25 cellular contexts compared by ENCODE assay signal in genomic region chr17:17999364-18000007, GRCh38. TPM values are rescaled to one million over a fixed set of nuclear protein-coding genes. Genes with fewer than 3 reads are reported as not detected.
DNase-seq lines count a peak whose midpoint lies in the region; ATAC-seq, FAIRE-seq and TF ChIP-seq lines count a peak whose summit lies in the region.
"Had no signal": no experiment of that assay in that cellular context is flagged by ENCODE, and none has a peak within 500 bp of the region (broad histone marks: within the 10 kb centered on the region; RNA-seq: fewer than 3 reads in every experiment).

No MANE protein-coding gene starts in this region.

- POLR2A ChIA-PET in K562 (lab: Yijun Ruan, JAX): no interaction called here

- no peaks in the 10 kb centered on the region for H3K36me3 ChIP-seq in K562 (ENCODE audit: control insufficient read depth, insufficient read depth, low read length)
- no peaks in the 10 kb centered on the region for H3K36me3 ChIP-seq in mucosa of descending colon (ENCODE audit: low read depth)
- H3K36me3 ChIP-seq: neutrophil had no signal

- no peak overlapping the region for H3K27ac Mint-ChIP-seq in stimulated activated naive B cell treated with anti-CD40 and anti-IgM and Interleukin-4, amounts not matched to agents 10 μg/mL and 1 μg/mL and 100 μg/mL, for 72 hours
- H3K27ac Mint-ChIP-seq: activated B cell treated with CpG ODN at 0.5 μM for 24 hours; activated naive CD8-positive, alpha-beta T cell; activated T-cell treated with anti-CD3 and anti-CD28 coated beads, Interleukin-2, amount 50 U/mL, for 72 hours; CD14-positive monocyte; HFFc6; mesothelial cell of epicardium; type B pancreatic cell had no signal

- no peak for TF ChIP-seq RAD21 in K562 (CRISPR knock-in tag; conservative IDR thresholded peaks at IDR 0.05 in 1 of 2, IDR thresholded peaks at IDR 0.05 in 1 of 2)

- TF ChIP-seq CTCF in K562 (IDR thresholded peaks at IDR 0.05 in 2 of 3, conservative IDR thresholded peaks at IDR 0.05 in 1 of 3; ENCODE audit: insufficient read depth in 2 of 3, low read depth in 1 of 3, low read length in 3 of 3) (no peak), mucosa of descending colon (IDR thresholded peaks at IDR 0.05) (no peak)

- H3K27me3 Mint-ChIP-seq in stimulated activated naive B cell treated with anti-CD40 and anti-IgM and Interleukin-4, amounts not matched to agents 10 μg/mL and 1 μg/mL and 100 μg/mL, for 72 hours: no peaks in the 10 kb centered on the region
- H3K27me3 Mint-ChIP-seq: activated B cell treated with CpG ODN at 0.5 μM for 24 hours; activated naive CD8-positive, alpha-beta T cell; type B pancreatic cell had no signal

- no peak overlapping the region for H3K4me3 Mint-ChIP-seq in stimulated activated naive B cell treated with anti-CD40 and anti-IgM and Interleukin-4, amounts not matched to agents 10 μg/mL and 1 μg/mL and 100 μg/mL, for 72 hours
- H3K4me3 Mint-ChIP-seq: activated B cell treated with CpG ODN at 0.5 μM for 24 hours; activated naive CD8-positive, alpha-beta T cell; activated T-cell treated with anti-CD3 and anti-CD28 coated beads, Interleukin-2, amount 50 U/mL, for 72 hours; brain; CD14-positive monocyte; HFFc6; mesothelial cell of epicardium; type B pancreatic cell had no signal

- H3K27me3 ChIP-seq in K562 (ENCODE audit: control insufficient read depth in 2 of 2, insufficient read depth in 2 of 2, low read length in 2 of 2): no peaks in the 10 kb centered on the region
- H3K27me3 ChIP-seq: hepatocyte, neutrophil had no signal

- H3K9me3 ChIP-seq in K562 (replicated peaks; ENCODE audit: control insufficient read depth, insufficient read depth, low read depth, low read length) (no peaks in the 10 kb centered on the region), mucosa of descending colon (no peaks in the 10 kb centered on the region)
- H3K9me3 ChIP-seq: neutrophil had no signal

- FAIRE-seq in K562 (lab: Jason Lieb, UNC): no peak
- FAIRE-seq: A204.1, kidney had no signal

- no peaks in the 10 kb centered on the region for H3K79me2 ChIP-seq in K562 (ENCODE audit: control insufficient read depth, insufficient read depth, low read length)
- H3K79me2 ChIP-seq: hepatocyte had no signal

- peaks cover 0 to 11% of the 10 kb centered on the region in 2 experiments; a peak in 3 of 5 replicates for H3K4me1 ChIP-seq in K562 (replicated peaks in 1 of 2; ENCODE audit: control insufficient read depth in 2 of 2, insufficient read depth in 2 of 2, low read length in 2 of 2)
- H3K4me1 ChIP-seq in mucosa of descending colon (ENCODE audit: low read depth): no peaks in the 10 kb centered on the region

- DNase-seq in NCI-H2171 treated with DMSO at 0.1 percent for 48 hours (lab: John Stamatoyannopoulos, UW) (peak; percentile 30), NCI-H2171 (lab: John Stamatoyannopoulos, UW) (no peak), NCI-H1694 (lab: John Stamatoyannopoulos, UW) (peak; percentile 39), K562 (ENCODE audit: extremely low read depth in 1 of 4, low spot score in 3 of 4) (peak in 1 of 4 experiments; percentile 14), mucosa of descending colon (no peak), cardiac septum (ENCODE audit: low spot score) (no peak), NCI-H1417 (lab: John Stamatoyannopoulos, UW) (no peak)
- DNase-seq in stimulated activated naive B cell treated with anti-CD40 and anti-IgM and Interleukin-4, amounts not matched to agents 10 μg/mL and 1 μg/mL and 100 μg/mL, for 72 hours: no peak
- DNase-seq: activated B cell treated with CpG ODN at 0.5 μM for 24 hours; activated T-cell treated with anti-CD3 and anti-CD28 coated beads, Interleukin-2, amount 50 U/mL, for 72 hours; HFFc6; Kasumi-1; NCI-H146; NCI-H446 treated with DMSO at 0.1 percent for 48 hours; PC-3; stimulated activated naive CD4-positive, alpha-beta T cell had no signal

- no peak for TF ChIP-seq EP300 in K562 (IDR thresholded peaks at IDR 0.05; ENCODE audit: low read length)

- no peak overlapping the region for H3K27ac ChIP-seq in K562 (ENCODE audit: extremely low read depth, low read depth, low read length)
- H3K27ac ChIP-seq: hepatocyte, neutrophil had no signal

- no peak; the same call in 2 of the 3 replicates for ATAC-seq in K562
- ATAC-seq in mucosa of descending colon: peak; percentile 13
- no peak for ATAC-seq in stimulated activated naive B cell treated with anti-CD40 and anti-IgM and Interleukin-4, amounts not matched to agents 10 μg/mL and 1 μg/mL and 100 μg/mL, for 72 hours (replicated peaks)
- ATAC-seq: activated T-cell treated with anti-CD3 and anti-CD28 coated beads, Interleukin-2, amount 50 U/mL, for 72 hours; PC-3 had no signal

- TF ChIP-seq POLR2A in K562 (conservative IDR thresholded peaks at IDR 0.05): no peak

- no peak overlapping the region for H3K4me2 ChIP-seq in K562 (ENCODE audit: insufficient read depth, low read length)
- H3K4me2 ChIP-seq: hepatocyte had no signal

- no peaks in the 10 kb centered on the region for H3K9me3 Mint-ChIP-seq in stimulated activated naive B cell treated with anti-CD40 and anti-IgM and Interleukin-4, amounts not matched to agents 10 μg/mL and 1 μg/mL and 100 μg/mL, for 72 hours
- H3K9me3 Mint-ChIP-seq: activated B cell treated with CpG ODN at 0.5 μM for 24 hours; activated T-cell treated with anti-CD3 and anti-CD28 coated beads, Interleukin-2, amount 50 U/mL, for 72 hours; brain; CD14-positive monocyte; HFFc6; mesothelial cell of epicardium; type B pancreatic cell had no signal

- H2AFZ ChIP-seq in K562 (ENCODE audit: low read depth, low read length): no peak overlapping the region
- H2AFZ ChIP-seq: hepatocyte had no signal

- H3K9ac ChIP-seq in K562 (ENCODE audit: insufficient read depth in 1 of 2, low read depth in 2 of 2, low read length in 2 of 2): peak overlapping the region in 1 of 2 experiments; percentile 26; a peak in 1 of 4 replicates

- H3K9me1 ChIP-seq in K562 (ENCODE audit: control insufficient read depth, insufficient read depth, low read length): no peaks in the 10 kb centered on the region

- WGBS in K562 (ENCODE audit: insufficient coverage, low coverage, missing lambda C conversion rate): 59% methylated on average over 9 of the region's 9 CpGs

- H3K4me3 ChIP-seq in K562 (no peak overlapping the region), mucosa of descending colon (no peak overlapping the region)
- H3K4me3 ChIP-seq: hepatocyte had no signal

- no TSS peak for BruUV-seq in K562 (replicated peaks; lab: Mats Ljungman, UMichigan)

- H3K4me1 Mint-ChIP-seq in stimulated activated naive B cell treated with anti-CD40 and anti-IgM and Interleukin-4, amounts not matched to agents 10 μg/mL and 1 μg/mL and 100 μg/mL, for 72 hours: peaks cover 6 to 7% of the 10 kb centered on the region in 2 donors

- peaks cover 1 to 4% of the 10 kb centered on the region in 2 donors for H3K36me3 Mint-ChIP-seq in stimulated activated naive B cell treated with anti-CD40 and anti-IgM and Interleukin-4, amounts not matched to agents 10 μg/mL and 1 μg/mL and 100 μg/mL, for 72 hours
- H3K36me3 Mint-ChIP-seq: activated naive CD8-positive, alpha-beta T cell; brain; mesothelial cell of epicardium; type B pancreatic cell had no signal

- H4K20me1 ChIP-seq in K562 (replicated peaks; ENCODE audit: control insufficient read depth, insufficient read depth, low read length): no peaks in the 10 kb centered on the region

- in situ Hi-C loops in K562 (cut with MboI): no loop called here

- intact Hi-C loops in K562 (cut with micrococcal nuclease) (no loop called here), mucosa of descending colon (cut with DNase I, micrococcal nuclease) (no loop called here), cardiac septum (cut with DNase I) (no loop called here)

- CTCF ChIA-PET in K562 (lab: Yijun Ruan, JAX; ENCODE audit: low intra/inter-chr PET ratio): no interaction called here

RNA-seq across cellular contexts. Expression of gene DRC3, which starts 26.8 kb away (rescaled TPM):
- 1.1 and 1.3 TPM in 2 replicates for total RNA-seq in K562 (2011; cell fraction: chromatin; rRNA removed; ENCODE audit: low replicate concordance)
- 0.83 and 1.1 TPM in 2 replicates for total RNA-seq in K562 (2011; cell fraction: nucleolus; rRNA removed)
- total RNA-seq in K562 (2011; cell fraction: nucleoplasm; rRNA removed): 0.88 and 1.8 TPM in 2 replicates
- total RNA-seq in K562 (2014; rRNA removed) (0.65 TPM in 1 of 2 replicates, not detected in the other), K562 (2014; rRNA removed; fragmentation: Illumina TruSeq; extraction: Trizol) (0.54 TPM in 1 of 2 replicates, not detected in the other), K562 (2015; rRNA removed; fragmentation: Illumina TruSeq; extraction: Trizol) (0.23 TPM in 1 of 2 replicates, not detected in the other), K562 (2021) (0.13 TPM in 1 of 2 replicates, not detected in the other), mucosa of descending colon (1 to 10 TPM; 1.0 to 3.3 (median 1.4) TPM), cardiac septum (1.9 TPM)
- polyA plus RNA-seq in K562 (2011; rRNA removed) (0.03 and 0.10 TPM in 2 replicates), K562 (2014; fragmentation: Illumina TruSeq; extraction: Trizol) (0.40 and 0.49 TPM in 2 replicates), K562 (2014; fragmentation: Nextera tagmentation; extraction: Ambion mirVana) (under 1 TPM; 0.13 to 0.46 TPM), K562 (2014; rRNA removed) (0.16 and 0.84 TPM in 2 replicates)
- 0.01 and 0.03 TPM in 2 replicates for polyA plus RNA-seq in K562 (2011; cell fraction: cytosol; rRNA removed)
- polyA plus RNA-seq in K562 (2011; cell fraction: nucleus; rRNA removed): 0.24 and 0.85 TPM in 2 replicates
- polyA plus RNA-seq in K562 (2012): 0.79 and 0.94 TPM in 2 replicates
- polyA minus RNA-seq in K562 (2011; rRNA and poly(A)+ RNA removed): 0.15 and 0.21 TPM in 2 replicates
- not detected in 2 replicates for polyA minus RNA-seq in K562 (2011; cell fraction: cytosol; rRNA and poly(A)+ RNA removed)
- 0.22 and 0.27 TPM in 2 replicates for polyA minus RNA-seq in K562 (2011; cell fraction: nucleus; rRNA and poly(A)+ RNA removed)
- total RNA-seq: activated B cell treated with CpG ODN at 0.5 μM for 24 hours had no signal

RNA-seq across cellular contexts. Expression of gene TOM1L2, which starts 27.3 kb away (rescaled TPM):
- total RNA-seq in K562 (2011; cell fraction: chromatin; rRNA removed; ENCODE audit: low replicate concordance): 26.4 and 33.5 TPM in 2 replicates
- 13.0 and 15.5 TPM in 2 replicates for total RNA-seq in K562 (2011; cell fraction: nucleolus; rRNA removed)
- 17.5 and 22.1 TPM in 2 replicates for total RNA-seq in K562 (2011; cell fraction: nucleoplasm; rRNA removed)
- 2.0 and 3.1 TPM in 2 replicates for total RNA-seq in K562 (2014; rRNA removed)
- 1.8 and 2.5 TPM in 2 replicates for total RNA-seq in K562 (2014; rRNA removed; fragmentation: Illumina TruSeq; extraction: Trizol)
- total RNA-seq in K562 (2015; rRNA removed; fragmentation: Illumina TruSeq; extraction: Trizol): 2.5 and 3.2 TPM in 2 replicates
- 4.8 and 6.0 TPM in 2 replicates for total RNA-seq in K562 (2021)
- polyA plus RNA-seq in K562 (2011; rRNA removed): 3.7 and 5.7 TPM in 2 replicates
- polyA plus RNA-seq in K562 (2011; cell fraction: cytosol; rRNA removed): 3.4 and 4.4 TPM in 2 replicates
- polyA plus RNA-seq in K562 (2011; cell fraction: nucleus; rRNA removed): 9.0 and 14.2 TPM in 2 replicates
- 4.5 and 5.8 TPM in 2 replicates for polyA plus RNA-seq in K562 (2012)
- polyA plus RNA-seq in K562 (2014; fragmentation: Illumina TruSeq; extraction: Trizol): 3.8 and 4.4 TPM in 2 replicates
- polyA plus RNA-seq in K562 (2014; fragmentation: Nextera tagmentation; extraction: Ambion mirVana): under 1 TPM; 0.07 to 0.42 TPM
- 2.3 and 4.4 TPM in 2 replicates for polyA plus RNA-seq in K562 (2014; rRNA removed)
- polyA minus RNA-seq in K562 (2011; rRNA and poly(A)+ RNA removed): 6.1 and 6.7 TPM in 2 replicates
- 2.1 and 6.0 TPM in 2 replicates for polyA minus RNA-seq in K562 (2011; cell fraction: cytosol; rRNA and poly(A)+ RNA removed)
- polyA minus RNA-seq in K562 (2011; cell fraction: nucleus; rRNA and poly(A)+ RNA removed): 6.7 and 7.8 TPM in 2 replicates
- 100 to 1,000 TPM in 1 of 3 donors, 10 to 100 TPM in 2; 67.8 to 101 (median 87.7) TPM for total RNA-seq in mucosa of descending colon
- 261 TPM for total RNA-seq in cardiac septum

RNA-seq across cellular contexts. Expression of gene ATPAF2, which starts 39.5 kb away (rescaled TPM):
- total RNA-seq in K562 (2011; cell fraction: chromatin; rRNA removed; ENCODE audit: low replicate concordance): 34.0 and 74.5 TPM in 2 replicates
- total RNA-seq in K562 (2011; cell fraction: nucleolus; rRNA removed): 53.3 and 57.9 TPM in 2 replicates
- 40.1 and 41.6 TPM in 2 replicates for total RNA-seq in K562 (2011; cell fraction: nucleoplasm; rRNA removed)
- total RNA-seq in K562 (2014; rRNA removed): 11.3 and 19.6 TPM in 2 replicates
- 9.4 and 11.4 TPM in 2 replicates for total RNA-seq in K562 (2014; rRNA removed; fragmentation: Illumina TruSeq; extraction: Trizol)
- total RNA-seq in K562 (2015; rRNA removed; fragmentation: Illumina TruSeq; extraction: Trizol): 11.3 and 12.4 TPM in 2 replicates
- total RNA-seq in K562 (2021): 19.2 and 22.5 TPM in 2 replicates
- 10.5 and 12.2 TPM in 2 replicates for polyA plus RNA-seq in K562 (2011; rRNA removed)
- polyA plus RNA-seq in K562 (2011; cell fraction: cytosol; rRNA removed): 8.8 and 13.7 TPM in 2 replicates
- polyA plus RNA-seq in K562 (2011; cell fraction: nucleus; rRNA removed): 37.0 and 44.6 TPM in 2 replicates
- 12.7 and 14.7 TPM in 2 replicates for polyA plus RNA-seq in K562 (2012)
- polyA plus RNA-seq in K562 (2014; fragmentation: Illumina TruSeq; extraction: Trizol): 15.0 and 17.4 TPM in 2 replicates
- 1 to 10 TPM; 2.1 to 6.4 TPM for polyA plus RNA-seq in K562 (2014; fragmentation: Nextera tagmentation; extraction: Ambion mirVana)
- 11.3 and 16.2 TPM in 2 replicates for polyA plus RNA-seq in K562 (2014; rRNA removed)
- 10.4 and 17.1 TPM in 2 replicates for polyA minus RNA-seq in K562 (2011; rRNA and poly(A)+ RNA removed)
- polyA minus RNA-seq in K562 (2011; cell fraction: cytosol; rRNA and poly(A)+ RNA removed): 6.6 and 9.9 TPM in 2 replicates
- polyA minus RNA-seq in K562 (2011; cell fraction: nucleus; rRNA and poly(A)+ RNA removed): 10.0 and 10.9 TPM in 2 replicates
- total RNA-seq in mucosa of descending colon: 10 to 100 TPM; 26.0 to 33.9 (median 27.2) TPM
- total RNA-seq in cardiac septum: 31.5 TPM

RNA-seq across cellular contexts. Expression of gene GID4, which starts 39.7 kb away (rescaled TPM):
- 6.8 and 7.2 TPM in 2 replicates for total RNA-seq in K562 (2011; cell fraction: chromatin; rRNA removed; ENCODE audit: low replicate concordance)
- total RNA-seq in K562 (2011; cell fraction: nucleolus; rRNA removed): 5.8 and 6.8 TPM in 2 replicates
- total RNA-seq in K562 (2011; cell fraction: nucleoplasm; rRNA removed): 9.2 and 13.9 TPM in 2 replicates
- total RNA-seq in K562 (2014; rRNA removed): 2.8 and 2.9 TPM in 2 replicates
- total RNA-seq in K562 (2014; rRNA removed; fragmentation: Illumina TruSeq; extraction: Trizol): 3.7 and 4.1 TPM in 2 replicates
- 3.3 TPM in 2 replicates for total RNA-seq in K562 (2015; rRNA removed; fragmentation: Illumina TruSeq; extraction: Trizol)
- 4.8 and 6.4 TPM in 2 replicates for total RNA-seq in K562 (2021)
- polyA plus RNA-seq in K562 (2011; rRNA removed): 5.9 and 6.6 TPM in 2 replicates
- polyA plus RNA-seq in K562 (2011; cell fraction: cytosol; rRNA removed): 3.1 and 5.5 TPM in 2 replicates
- polyA plus RNA-seq in K562 (2011; cell fraction: nucleus; rRNA removed): 5.2 and 6.2 TPM in 2 replicates
- 5.2 and 6.2 TPM in 2 replicates for polyA plus RNA-seq in K562 (2012)
- polyA plus RNA-seq in K562 (2014; fragmentation: Illumina TruSeq; extraction: Trizol): 5.9 TPM in 2 replicates
- polyA plus RNA-seq in K562 (2014; fragmentation: Nextera tagmentation; extraction: Ambion mirVana): 1 to 10 TPM; 1.2 to 1.3 TPM
- 3.3 and 4.2 TPM in 2 replicates for polyA plus RNA-seq in K562 (2014; rRNA removed)
- 7.7 and 11.4 TPM in 2 replicates for polyA minus RNA-seq in K562 (2011; rRNA and poly(A)+ RNA removed)
- 4.1 and 5.4 TPM in 2 replicates for polyA minus RNA-seq in K562 (2011; cell fraction: cytosol; rRNA and poly(A)+ RNA removed)
- 2.7 TPM in 2 replicates for polyA minus RNA-seq in K562 (2011; cell fraction: nucleus; rRNA and poly(A)+ RNA removed)
- 10 to 100 TPM in 1 of 3 donors, 1 to 10 TPM in 2; 5.8 to 24.4 (median 5.8) TPM for total RNA-seq in mucosa of descending colon
- total RNA-seq in cardiac septum: 17.9 TPM

Comparison
In these comparisons a context has a peak if more than half of its experiments do, and no peak if none do; other contexts are left out.
1. DNase-seq: peak in NCI-H2171 treated with DMSO at 0.1 percent for 48 hours (single experiment) and NCI-H1694 (single experiment); none in NCI-H2171 (single experiment), mucosa of descending colon (0 of 3), stimulated activated naive B cell treated with anti-CD40 and anti-IgM and Interleukin-4, amounts not matched to agents 10 μg/mL and 1 μg/mL and 100 μg/mL, for 72 hours (single experiment), cardiac septum (single experiment) and NCI-H1417 (0 of 3).